In genomic region chr10:52720018-52720417, GRCh38 we compare ENCODE assay signal across 11 cellular contexts. TPM values are rescaled to one million over a fixed set of nuclear protein-coding genes. Genes with fewer than 3 reads are reported as not detected.
"Had no signal": no experiment of that assay in that cellular context is flagged by ENCODE, and none has a peak within 500 bp of the region (broad histone marks: within the 10 kb centered on the region; RNA-seq: fewer than 3 reads in every experiment).

No MANE protein-coding gene starts in this region.

- DNase-seq: GOT3, H7, HFFc6, KG1 had no signal

- ATAC-seq: HCT116, HepG2, K562 had no signal

- H3K9me3 ChIP-seq: HAP-1 had no signal

- H3K27ac ChIP-seq: HL-60 had no signal

- H3K36me3 ChIP-seq: HAP-1 had no signal

- H3K4me1 ChIP-seq: HAP-1 had no signal

- H3K4me3 ChIP-seq: HAP-1, K562 had no signal

RNA-seq across cellular contexts. Expression of gene MBL2, which starts 52.6 kb away (rescaled TPM):
- total RNA-seq: H4, H7, HFFc6, HT1080, K562 had no signal
- polyA plus RNA-seq: K562 had no signal
